ENCODE assay signal across 25 cellular contexts in genomic region chr9:130394320-130394719, GRCh38.
"Had no signal": no experiment of that assay in that cellular context is flagged by ENCODE, and none has a peak within 500 bp of the region (broad histone marks: within the 10 kb centered on the region; RNA-seq: fewer than 3 reads in every experiment).

No MANE protein-coding gene starts in this region.

- H3K36me3 ChIP-seq: colonic mucosa, esophagus squamous epithelium, gastrocnemius medialis had no signal

- H3K4me3 Mint-ChIP-seq: dendritic cell treated with granulocyte-macrophage colony-stimulating factor and Interleukin-4, amounts not matched to agents 40 ng/mL and 50 ng/mL, for 4 days; effector memory CD8-positive, alpha-beta T cell; endodermal cell had no signal

- H3K27me3 Mint-ChIP-seq: dendritic cell treated with granulocyte-macrophage colony-stimulating factor and Interleukin-4, amounts not matched to agents 40 ng/mL and 50 ng/mL, for 4 days had no signal

- DNase-seq: colonic mucosa; cortex of kidney; dermis blood vessel endothelial cell; dorsolateral prefrontal cortex; effector CD4-positive, alpha-beta T cell; effector CD8-positive, alpha-beta T cell; effector memory CD4-positive, alpha-beta T cell; effector memory CD8-positive, alpha-beta T cell; endodermal cell; erythroblast; esophagus squamous epithelium; foreskin fibroblast; foreskin keratinocyte; foreskin melanocyte; gastrocnemius medialis; glutamatergic neuron; head of caudate nucleus; heart left ventricle; heart right ventricle had no signal

- H3K27me3 ChIP-seq: colonic mucosa, dorsolateral prefrontal cortex, esophagus muscularis mucosa, foreskin keratinocyte, gastrocnemius medialis, gastroesophageal sphincter, heart left ventricle, heart right ventricle had no signal

- H3K9me3 ChIP-seq: colonic mucosa, esophagus muscularis mucosa, esophagus squamous epithelium, gastrocnemius medialis, gastroesophageal sphincter, heart left ventricle, heart right ventricle had no signal

- H3K4me3 ChIP-seq: coronary artery, dorsolateral prefrontal cortex, esophagus muscularis mucosa, esophagus squamous epithelium, gastrocnemius medialis, gastroesophageal sphincter, heart left ventricle, heart right ventricle had no signal

- H3K4me1 ChIP-seq: colonic mucosa, esophagus muscularis mucosa, esophagus squamous epithelium, foreskin keratinocyte, gastrocnemius medialis, gastroesophageal sphincter, heart left ventricle, heart right ventricle had no signal

- H3K27ac ChIP-seq: colonic mucosa, coronary artery, dorsolateral prefrontal cortex, epithelial cell of prostate, esophagus muscularis mucosa, esophagus squamous epithelium, foreskin keratinocyte, gastrocnemius medialis, gastroesophageal sphincter, heart left ventricle, heart right ventricle had no signal

- H3K4me1 Mint-ChIP-seq: endodermal cell had no signal

- H3K9me3 Mint-ChIP-seq: dendritic cell treated with granulocyte-macrophage colony-stimulating factor and Interleukin-4, amounts not matched to agents 40 ng/mL and 50 ng/mL, for 4 days; effector memory CD8-positive, alpha-beta T cell; endodermal cell had no signal

- ATAC-seq: effector memory CD8-positive, alpha-beta T cell; esophagus mucosa; foreskin keratinocyte; gastrocnemius medialis; gastroesophageal sphincter; heart left ventricle; heart right ventricle had no signal

- H3K27ac Mint-ChIP-seq: dendritic cell treated with granulocyte-macrophage colony-stimulating factor and Interleukin-4, amounts not matched to agents 40 ng/mL and 50 ng/mL, for 4 days; effector memory CD8-positive, alpha-beta T cell; endodermal cell had no signal
